In genomic region chr7:128398016-128398840, GRCh38 we compare ENCODE assay signal across 7 cellular contexts. TPM values are rescaled to one million over a fixed set of nuclear protein-coding genes. Genes with fewer than 3 reads are reported as not detected.
A peak's percentile ranks its signal among the peaks of the same experiment; 100 is the strongest.
DNase-seq lines count a peak whose midpoint lies in the region; ATAC-seq and TF ChIP-seq lines count a peak whose summit lies in the region.

No MANE protein-coding gene starts in this region.

- no peaks in the 10 kb centered on the region for H3K27me3 Mint-ChIP-seq in memory B cell
- no peaks in the 10 kb centered on the region for H3K27me3 Mint-ChIP-seq in type B pancreatic cell

- DNase-seq in EL (peak; percentile 46), SW480 (ENCODE audit: low spot score) (peak; percentile 41), memory B cell (ENCODE audit: low spot score in 2 of 2) (peak; percentile 29 to 41), type B pancreatic cell (ENCODE audit: extremely low spot score, unreplicated experiment) (no peak)
- DNase-seq in effector CD4-positive, alpha-beta T cell, result peak; percentile 32

- no peaks in the 10 kb centered on the region for H3K4me1 Mint-ChIP-seq in memory B cell
- H3K4me1 Mint-ChIP-seq in type B pancreatic cell (ENCODE audit: unreplicated experiment), result no peaks in the 10 kb centered on the region

- ATAC-seq in HG02798 (IDR thresholded peaks at IDR 0.05; ENCODE audit: poor library complexity, unreplicated experiment) (peak; percentile 50), memory B cell (ENCODE audit: low read depth) (no peak), HG03442 (IDR thresholded peaks at IDR 0.05; ENCODE audit: unreplicated experiment) (no peak)

- H3K36me3 Mint-ChIP-seq in memory B cell, result peaks cover 12% of the 10 kb centered on the region
- peaks cover 4% of the 10 kb centered on the region for H3K36me3 Mint-ChIP-seq in type B pancreatic cell

- H3K9me3 Mint-ChIP-seq in memory B cell (no peaks in the 10 kb centered on the region), type B pancreatic cell (no peaks in the 10 kb centered on the region)

- H3K4me3 Mint-ChIP-seq in memory B cell (no peak overlapping the region), type B pancreatic cell (no peak overlapping the region)

- TF ChIP-seq CTCF in type B pancreatic cell (conservative IDR thresholded peaks at IDR 0.05), result peak; percentile 89

- H3K27ac Mint-ChIP-seq in memory B cell (no peak overlapping the region), type B pancreatic cell (no peak overlapping the region)

RNA-seq across cellular contexts. Expression of gene IMPDH1, which starts 11.6 kb away (rescaled TPM):
- total RNA-seq in type B pancreatic cell (ENCODE audit: low replicate concordance), result 34.4 and 42.2 TPM in 2 replicates

RNA-seq across cellular contexts. Expression of gene PRRT4, which starts 36.7 kb away (rescaled TPM):
- 7.0 and 7.7 TPM in 2 replicates for total RNA-seq in type B pancreatic cell (ENCODE audit: low replicate concordance)

RNA-seq across cellular contexts. Expression of gene RBM28, which starts 54.5 kb away (rescaled TPM):
- total RNA-seq in type B pancreatic cell (ENCODE audit: low replicate concordance), result 49.0 and 59.7 TPM in 2 replicates

RNA-seq across cellular contexts. Expression of gene HILPDA, which starts 57.5 kb away (rescaled TPM):
- total RNA-seq in type B pancreatic cell (ENCODE audit: low replicate concordance), result 26.4 and 36.0 TPM in 2 replicates
